In the genomic region with DNA sequence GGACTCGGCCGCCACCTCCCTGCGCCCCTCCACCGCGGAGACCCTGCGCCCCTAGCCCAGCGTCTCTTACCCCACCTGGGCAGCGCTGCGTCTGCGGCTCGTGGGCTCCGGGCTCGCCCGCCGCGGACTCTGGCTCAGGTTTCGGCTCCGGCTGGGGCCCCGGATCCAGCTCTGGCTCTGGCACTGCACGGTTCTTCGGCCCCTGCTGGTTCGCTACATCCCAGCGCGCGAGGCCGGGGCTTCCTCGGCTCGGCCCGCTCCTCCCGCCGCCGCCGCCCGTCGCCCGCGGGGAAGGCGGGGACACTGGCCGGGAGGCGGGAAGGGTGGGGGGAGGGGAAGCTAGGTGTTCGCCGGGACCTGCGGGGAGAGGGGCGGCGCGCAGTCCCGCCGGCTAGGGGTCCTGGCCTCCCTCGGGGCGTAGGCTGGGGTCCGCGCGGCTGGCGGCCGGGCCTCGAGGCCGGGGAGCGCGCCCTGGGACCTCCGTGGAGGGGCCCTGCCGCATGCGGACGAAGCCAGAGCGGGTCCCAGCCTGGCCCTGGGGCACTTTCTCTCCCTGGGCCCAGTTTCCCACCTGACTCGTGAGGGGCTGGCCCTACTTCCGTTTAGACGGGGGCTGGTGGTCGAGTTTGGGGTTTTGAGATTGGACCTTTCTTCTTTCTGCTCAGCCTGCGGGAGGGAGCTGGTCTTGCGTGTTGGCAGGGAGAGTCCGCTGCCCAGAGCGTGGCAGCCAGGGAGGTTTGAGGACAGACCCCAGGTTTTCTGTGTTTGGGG, we compare ENCODE assay signal across 1 cellular context.
TF ChIP-seq lines count a peak whose summit lies in the region.

No MANE protein-coding gene starts in this region.

TF ChIP-seq in IMR-90, 13 proteins besides CTCF, POLR2A, EP300 and RAD21 (continued from another document):
- TF ChIP-seq, protein P1, sequence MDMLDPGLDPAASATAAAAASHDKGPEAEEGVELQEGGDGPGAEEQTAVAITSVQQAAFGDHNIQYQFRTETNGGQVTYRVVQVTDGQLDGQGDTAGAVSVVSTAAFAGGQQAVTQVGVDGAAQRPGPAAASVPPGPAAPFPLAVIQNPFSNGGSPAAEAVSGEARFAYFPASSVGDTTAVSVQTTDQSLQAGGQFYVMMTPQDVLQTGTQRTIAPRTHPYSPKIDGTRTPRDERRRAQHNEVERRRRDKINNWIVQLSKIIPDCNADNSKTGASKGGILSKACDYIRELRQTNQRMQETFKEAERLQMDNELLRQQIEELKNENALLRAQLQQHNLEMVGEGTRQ (IDR thresholded peaks at IDR 0.05; ENCODE audit: low read depth, low read length): no peak
- TF ChIP-seq, protein P2, sequence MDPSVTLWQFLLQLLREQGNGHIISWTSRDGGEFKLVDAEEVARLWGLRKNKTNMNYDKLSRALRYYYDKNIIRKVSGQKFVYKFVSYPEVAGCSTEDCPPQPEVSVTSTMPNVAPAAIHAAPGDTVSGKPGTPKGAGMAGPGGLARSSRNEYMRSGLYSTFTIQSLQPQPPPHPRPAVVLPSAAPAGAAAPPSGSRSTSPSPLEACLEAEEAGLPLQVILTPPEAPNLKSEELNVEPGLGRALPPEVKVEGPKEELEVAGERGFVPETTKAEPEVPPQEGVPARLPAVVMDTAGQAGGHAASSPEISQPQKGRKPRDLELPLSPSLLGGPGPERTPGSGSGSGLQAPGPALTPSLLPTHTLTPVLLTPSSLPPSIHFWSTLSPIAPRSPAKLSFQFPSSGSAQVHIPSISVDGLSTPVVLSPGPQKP (IDR thresholded peaks at IDR 0.05; ENCODE audit: borderline replicate concordance, low read depth, low read length): no peak
- TF ChIP-seq NFE2L2 (IDR thresholded peaks at IDR 0.05; ENCODE audit: low read depth, low read length): no peak
- TF ChIP-seq MXI1 (IDR thresholded peaks at IDR 0.05; ENCODE audit: borderline replicate concordance, low read depth, low read length): no peak
- TF ChIP-seq RCOR1 (IDR thresholded peaks at IDR 0.05; ENCODE audit: insufficient replicate concordance, low read length): no peak
- no peak for TF ChIP-seq FOS (IDR thresholded peaks at IDR 0.05; ENCODE audit: low read depth, low read length)
- no peak for TF ChIP-seq MAFK (IDR thresholded peaks at IDR 0.05; ENCODE audit: low read depth, low read length)
- no peak for TF ChIP-seq MAZ (IDR thresholded peaks at IDR 0.05; ENCODE audit: borderline replicate concordance, low read depth, low read length)
